14 cellular contexts compared by ENCODE assay signal in genomic region chr1:77350012-77350411, GRCh38.
"Had no signal": no experiment of that assay in that cellular context is flagged by ENCODE, and none has a peak within 500 bp of the region (broad histone marks: within the 10 kb centered on the region; RNA-seq: fewer than 3 reads in every experiment).

No MANE protein-coding gene starts in this region.

- H3K4me1 ChIP-seq: gastrocnemius medialis, left ventricle myocardium inferior, neural progenitor cell, pancreas, stomach, thyroid gland had no signal

- H3K9me3 ChIP-seq: gastrocnemius medialis, left ventricle myocardium inferior, pancreas, stomach, thyroid gland had no signal

- DNase-seq: activated CD4-positive, alpha-beta T cell treated with anti-CD3 and anti-CD28 coated beads, Interleukin-2, amount 50 U/mL, for 4 hours; activated CD4-positive, CD25-positive, alpha-beta regulatory T cell treated with anti-CD3 and anti-CD28 coated beads, Interleukin-2, amount 50 U/mL, for 72 hours; activated effector memory CD4-positive, alpha-beta T cell treated with anti-CD3 and anti-CD28 coated beads, Interleukin-2, amount 50 U/mL, for 16 hours; activated naive CD8-positive, alpha-beta T cell treated with anti-CD3 and anti-CD28 coated beads for 36 hours; activated T-cell treated with anti-CD3 and anti-CD28 coated beads, Interleukin-2, amount 50 U/mL, for 4 hours; aorta; gastrocnemius medialis; left ventricle myocardium inferior; pancreas; stimulated activated CD4-positive, alpha-beta T cell treated with anti-CD3 and anti-CD28 coated beads, Interleukin-15, amount 100 ng/mL, for 24 hours; stimulated activated CD4-positive, alpha-beta T cell treated with anti-CD3 and anti-CD28 coated beads, Interleukin-4, amount 100 ng/mL, for 24 hours; stomach; thyroid gland had no signal

- H2AFZ ChIP-seq: neural progenitor cell had no signal

- H3K4me3 ChIP-seq: gastrocnemius medialis, left ventricle myocardium inferior, neural progenitor cell, pancreas, stomach, thyroid gland had no signal

- H3K27me3 ChIP-seq: gastrocnemius medialis, neural progenitor cell, pancreas, stomach, thyroid gland had no signal

- H3K36me3 ChIP-seq: gastrocnemius medialis, left ventricle myocardium inferior, neural progenitor cell, pancreas, stomach, thyroid gland had no signal

- H3K9ac ChIP-seq: neural progenitor cell had no signal

- H3K4me2 ChIP-seq: neural progenitor cell had no signal

- H3K27ac ChIP-seq: gastrocnemius medialis, left ventricle myocardium inferior, neural progenitor cell, pancreas, stomach, thyroid gland had no signal
